8 cellular contexts compared by ENCODE assay signal in the genomic region with DNA sequence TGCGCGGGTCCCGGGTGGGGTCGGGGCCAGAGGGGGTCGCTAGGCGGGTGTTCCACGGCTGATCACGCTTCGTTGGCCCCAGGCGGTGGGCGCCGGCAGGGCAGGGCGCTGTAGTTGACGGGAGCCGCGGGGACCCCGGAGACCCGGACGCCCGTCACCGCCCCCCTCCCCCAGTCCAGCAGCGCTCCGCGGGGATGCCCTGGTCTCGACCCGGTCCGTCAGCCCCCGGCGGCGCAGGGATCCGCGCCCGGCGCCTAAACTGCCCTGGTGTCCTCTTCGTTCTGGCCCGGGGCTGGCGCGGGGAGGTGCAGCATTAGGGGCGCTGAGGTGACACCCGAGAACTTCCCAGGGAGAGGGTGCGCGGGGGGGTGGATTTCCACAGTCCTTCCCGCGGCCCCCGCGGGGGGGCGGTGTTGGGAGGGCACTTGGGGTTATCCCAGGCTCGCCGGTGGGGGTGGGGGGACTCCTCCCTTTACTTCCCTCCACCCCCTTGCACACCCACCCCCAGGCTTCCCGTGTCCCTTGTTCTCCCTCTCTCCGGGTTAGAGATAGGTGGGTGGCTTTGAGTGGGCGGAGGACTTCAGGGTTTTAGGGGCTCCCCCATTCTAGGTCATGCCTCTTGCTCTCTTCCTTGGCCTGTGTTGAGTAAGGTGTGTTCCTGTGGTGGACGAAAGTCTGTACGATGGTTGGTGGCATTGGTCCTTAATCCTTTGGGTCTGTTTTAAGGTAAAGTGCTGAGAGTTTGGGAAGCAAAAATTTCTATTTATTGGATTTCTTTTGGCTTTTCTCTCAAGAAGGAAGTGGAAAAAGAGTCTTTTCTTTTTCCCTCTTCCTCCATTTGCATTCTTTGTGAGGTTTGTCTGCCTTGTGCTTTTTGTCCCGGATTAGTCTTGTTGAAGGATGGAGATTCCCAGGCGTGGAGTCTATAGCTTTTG. TPM values are rescaled to one million over a fixed set of nuclear protein-coding genes. Genes with fewer than 3 reads are reported as not detected.
DNase-seq lines count a peak whose midpoint lies in the region; ATAC-seq, FAIRE-seq and TF ChIP-seq lines count a peak whose summit lies in the region.

No MANE protein-coding gene starts in this region.

- H3K27ac ChIP-seq in gastroesophageal sphincter = peak overlapping the region; percentile 96 to 100 (median 98)

- H3K36me3 ChIP-seq in gastroesophageal sphincter = no peaks in the 10 kb centered on the region

- no peaks in the 10 kb centered on the region for H3K9me3 ChIP-seq in gastroesophageal sphincter

- peak in 2 of 4 experiments; percentile 29 to 42 for TF ChIP-seq CTCF in gastroesophageal sphincter (IDR thresholded peaks at IDR 0.05)

- WGBS in gastroesophageal sphincter (ENCODE audit: low coverage in 1 of 2), 2 donors = 3 to 4% methylated on average over 4 to 6 of the region's 56 CpGs

- ATAC-seq in GM18868 (IDR thresholded peaks at IDR 0.05; ENCODE audit: unreplicated experiment) (peak; percentile 10), HG03520 (IDR thresholded peaks at IDR 0.05; ENCODE audit: unreplicated experiment) (peak; percentile 9), gastroesophageal sphincter (peak; percentile 9)

- peak overlapping the region; percentile 79 to 91 for H3K4me3 ChIP-seq in gastroesophageal sphincter

- no peak for FAIRE-seq in RCC 7860 (lab: Jason Lieb, UNC)

- DNase-seq in AG08396 (ENCODE audit: low spot score) = peak; percentile 69
- DNase-seq in RCC 7860 (ENCODE audit: low spot score) = peak; percentile 45
- peak; percentile 73 for DNase-seq in activated gamma-delta T cell treated with Interleukin-2 at 50 U/mL for 16 hours
- peak in 55 of 56 donors; percentile 13 to 86 (median 60) for DNase-seq in nucleus accumbens (lab: John Stamatoyannopoulos, UW)
- peak; percentile 45 for DNase-seq in superior temporal gyrus (ENCODE audit: extremely low spot score)

- H3K4me1 ChIP-seq in gastroesophageal sphincter = peaks cover 0 to 63% (median 2%) of the 10 kb centered on the region in 3 donors

- no peak for TF ChIP-seq POLR2A in gastroesophageal sphincter (IDR thresholded peaks at IDR 0.05)

- TF ChIP-seq EP300 in gastroesophageal sphincter (IDR thresholded peaks at IDR 0.05) = no peak

- no peaks in the 10 kb centered on the region for H3K27me3 ChIP-seq in gastroesophageal sphincter

RNA-seq across cellular contexts. Expression of gene SKIL, which starts 0.7 kb away (rescaled TPM):
- total RNA-seq in gastroesophageal sphincter = 10 to 100 TPM; 29.1 to 52.8 (median 35.9) TPM

Comparison
In these comparisons a context has a peak if more than half of its experiments do, and no peak if none do; other contexts are left out.
1. Peak in every context shown above with its lines: DNase-seq, ATAC-seq, H3K4me3 ChIP-seq and H3K27ac ChIP-seq.